In genomic region chr17:50477976-50478375, GRCh38 we compare ENCODE assay signal across 8 cellular contexts. TPM values are rescaled to one million over a fixed set of nuclear protein-coding genes. Genes with fewer than 3 reads are reported as not detected.
DNase-seq lines count a peak whose midpoint lies in the region; ATAC-seq, FAIRE-seq and TF ChIP-seq lines count a peak whose summit lies in the region.

No MANE protein-coding gene starts in this region.

- no peaks in the 10 kb centered on the region for H3K9me3 ChIP-seq in heart left ventricle
- H3K9me3 ChIP-seq in GM12878 (replicated peaks; ENCODE audit: control insufficient read depth, insufficient read depth, low read length) = no peaks in the 10 kb centered on the region
- no peaks in the 10 kb centered on the region for H3K9me3 ChIP-seq in mucosa of descending colon
- no peaks in the 10 kb centered on the region for H3K9me3 ChIP-seq in uterus

- intact Hi-C loops in heart left ventricle (cut with DNase I) = loop anchor here in 6 of 10 donors (2.0 to 10.0 kb wide), 9 partner anchors 51 to 116 kb away; partner anchors contain the start of genes ACSF2 (in 3 of the 6), EME1 (in 1 of the 6), LRRC59 (in 1 of the 6) and MRPL27 (in 1 of the 6)
- intact Hi-C loops in Right ventricle myocardium superior (cut with DNase I) = no loop called here
- intact Hi-C loops in GM12878 (cut with micrococcal nuclease; ENCODE audit: unreplicated experiment) = loop anchor here (1.0 to 5.0 kb wide), 2 partner anchors 81 to 131 kb away; partner anchors contain the start of genes LRRC59 and XYLT2
- intact Hi-C loops in mucosa of descending colon (cut with DNase I, micrococcal nuclease) = no loop called here
- intact Hi-C loops in uterus (cut with DNase I; ENCODE audit: low total_unique reads) = no loop called here

- no peak for ATAC-seq in heart left ventricle
- no peak for ATAC-seq in Right ventricle myocardium superior (ENCODE audit: poor library complexity)
- no peak for ATAC-seq in GM12878
- no peak for ATAC-seq in mucosa of descending colon
- ATAC-seq in GM19397 (IDR thresholded peaks at IDR 0.05; ENCODE audit: unreplicated experiment) = no peak

- TF ChIP-seq RAD21 in GM12878 (IDR thresholded peaks at IDR 0.05; ENCODE audit: insufficient read depth, low read depth, low read length) = no peak

- H3K9ac ChIP-seq in GM12878 (ENCODE audit: control insufficient read depth, insufficient read depth, low read length) = peak overlapping the region; percentile 42

- RAD21 ChIA-PET in GM12878 (lab: Charles Lee; ENCODE audit: unreplicated experiment) = interaction anchor here (0.6 to 2.4 kb wide), 5 partner anchors 52 to 883 kb away, joined by 3 to 17 read pairs (median 4); partner anchors contain the start of genes ACSF2 and LRRC59

- peak overlapping the region; percentile 2 to 93 (median 86) for H3K27ac ChIP-seq in heart left ventricle
- peak overlapping the region; percentile 7; the same call in 1 of the 2 replicates for H3K27ac ChIP-seq in GM12878 (ENCODE audit: control insufficient read depth, insufficient read depth)
- peak overlapping the region; percentile 83 to 87 for H3K27ac ChIP-seq in uterus

- TF ChIP-seq POLR2A in heart left ventricle (IDR thresholded peaks at IDR 0.05) = no peak
- no peak for TF ChIP-seq POLR2A in GM12878 (IDR thresholded peaks at IDR 0.05; ENCODE audit: low read depth, low read length)
- no peak for TF ChIP-seq POLR2A in uterus (IDR thresholded peaks at IDR 0.05)

- 71 to 91% (median 85%) methylated on average over 7 of the region's 7 CpGs for WGBS in heart left ventricle, 4 donors
- 79% methylated on average over 7 of the region's 7 CpGs for WGBS in GM12878 (ENCODE audit: insufficient coverage, insufficient replicate concordance, low lambda C conversion rate, missing lambda C conversion rate)

- H2AFZ ChIP-seq in GM12878 (ENCODE audit: control insufficient read depth, low read depth, low read length) = peak overlapping the region; percentile 41

- DNase-seq in heart left ventricle (peak in 1 of 5 donors; percentile 35), Right ventricle myocardium superior (no peak), GM12878 (ENCODE audit: low read depth, low spot score) (no peak), mucosa of descending colon (peak; percentile 20 to 36 (median 30)), uterus (no peak), amygdala (lab: John Stamatoyannopoulos, UW) (no peak), NCI-H2227 treated with DMSO at 0.1 percent for 48 hours (lab: John Stamatoyannopoulos, UW) (no peak)

- BruUV-seq in GM12878 (replicated peaks; lab: Mats Ljungman, UMichigan) = no TSS peak

- H3K36me3 ChIP-seq in heart left ventricle (peaks cover 0 to 21% (median 12%) of the 10 kb centered on the region in 9 donors), GM12878 (ENCODE audit: control insufficient read depth in 2 of 2, insufficient read depth in 2 of 2, low read length in 1 of 2) (no peaks in the 10 kb centered on the region), mucosa of descending colon (ENCODE audit: low read depth) (no peaks in the 10 kb centered on the region), uterus (no peaks in the 10 kb centered on the region)

- H3K27me3 ChIP-seq in heart left ventricle (no peaks in the 10 kb centered on the region), GM12878 (replicated peaks in 1 of 2; ENCODE audit: control insufficient read depth in 2 of 2, insufficient read depth in 2 of 2, low read length in 1 of 2) (no peaks in the 10 kb centered on the region), uterus (no peaks in the 10 kb centered on the region)

- CTCF ChIA-PET in GM12878 (lab: Yijun Ruan, JAX) = interaction anchor here (0.6 to 2.4 kb wide), 10 partner anchors 14 to 276 kb away, joined by 3 to 36 read pairs (median 5); partner anchors contain the start of gene LRRC59

- peaks cover 0 to 46% (median 30%) of the 10 kb centered on the region in 12 donors for H3K4me1 ChIP-seq in heart left ventricle
- no peaks in the 10 kb centered on the region for H3K4me1 ChIP-seq in GM12878 (ENCODE audit: control insufficient read depth, insufficient read depth, low read length)
- peaks cover 24% of the 10 kb centered on the region for H3K4me1 ChIP-seq in mucosa of descending colon (ENCODE audit: low read depth)
- peaks cover 0 to 11% of the 10 kb centered on the region in 2 donors for H3K4me1 ChIP-seq in uterus

- SMC1A ChIA-PET in GM12878 (lab: Charles Lee; ENCODE audit: uncharacterized antibody, unreplicated experiment) = interaction anchor here (1.7 kb wide), 1 partner anchor 80 kb away, joined by 11 read pairs; the partner anchor contains the start of gene LRRC59

- peak overlapping the region in 9 of 12 donors; percentile 63 to 96 (median 86) for H3K4me3 ChIP-seq in heart left ventricle
- peak overlapping the region; percentile 54 for H3K4me3 ChIP-seq in GM12878
- no peak overlapping the region for H3K4me3 ChIP-seq in mucosa of descending colon
- no peak overlapping the region for H3K4me3 ChIP-seq in uterus

- H3K4me2 ChIP-seq in GM12878 (ENCODE audit: control insufficient read depth, insufficient read depth) = peak overlapping the region; percentile 70

- H3K79me2 ChIP-seq in GM12878 (ENCODE audit: control insufficient read depth, insufficient read depth, low read length) = no peaks in the 10 kb centered on the region

- POLR2A ChIA-PET in GM12878 (lab: Charles Lee) = interaction anchor here (0.6 to 1.9 kb wide), 3 partner anchors 14 to 208 kb away, joined by 4 to 7 read pairs (median 6); partner anchors contain the start of gene LRRC59

- TF ChIP-seq CTCF in heart left ventricle (IDR thresholded peaks at IDR 0.05) (no peak), GM12878 (IDR thresholded peaks at IDR 0.05 in 2 of 3, conservative IDR thresholded peaks at IDR 0.05 in 1 of 3; ENCODE audit: control insufficient read depth in 2 of 3, extremely low read depth in 1 of 3, insufficient read depth in 1 of 3, low read depth in 3 of 3, low read length in 3 of 3) (no peak), mucosa of descending colon (IDR thresholded peaks at IDR 0.05) (no peak), uterus (IDR thresholded peaks at IDR 0.05) (no peak)

- TF ChIP-seq EP300 in GM12878 (IDR thresholded peaks at IDR 0.05; ENCODE audit: borderline replicate concordance in 1 of 2, control insufficient read depth in 1 of 2, low read depth in 2 of 2, low read length in 2 of 2) = no peak

- no peak for FAIRE-seq in GM12878 (lab: Jason Lieb, UNC)

- in situ Hi-C loops in GM12878 (cut with MboI) = no loop called here

- H4K20me1 ChIP-seq in GM12878 (ENCODE audit: control insufficient read depth, insufficient read depth) = no peaks in the 10 kb centered on the region

RNA-seq across cellular contexts. Expression of gene RSAD1, which starts 0.7 kb away (rescaled TPM):
- total RNA-seq in heart left ventricle (10 to 100 TPM; 30.9 to 50.0 (median 42.8) TPM), Right ventricle myocardium superior (49.7 TPM), GM12878 (2014; rRNA removed) (16.4 and 22.0 TPM in 2 replicates), GM12878 (2014; rRNA removed; fragmentation: Illumina TruSeq; extraction: Trizol) (14.3 and 15.0 TPM in 2 replicates), GM12878 (2021) (24.2 and 26.5 TPM in 2 replicates), mucosa of descending colon (10 to 100 TPM; 35.9 to 38.2 (median 37.7) TPM), uterus (10 to 100 TPM; 12.9 to 42.6 (median 30.7) TPM)
- polyA plus RNA-seq in heart left ventricle (10 to 100 TPM; 36.2 to 43.7 TPM), GM12878 (2011; rRNA removed) (26.2 and 28.1 TPM in 2 replicates), GM12878 (2014; fragmentation: Illumina TruSeq; extraction: Trizol) (11.2 and 12.3 TPM in 2 replicates), GM12878 (2014; fragmentation: Nextera tagmentation; extraction: Ambion mirVana) (1 to 10 TPM; 2.5 to 6.2 TPM), GM12878 (2014; rRNA removed) (26.7 and 27.6 TPM in 2 replicates), GM12878 (2016; fragmentation: Nextera tagmentation; extraction: Ambion mirVana) (10 to 100 TPM; 23.1 to 28.1 TPM)
- 52.3 and 57.1 TPM in 2 replicates for total RNA-seq in GM12878 (2013; cell fraction: nucleolus; rRNA removed)
- 11.1 TPM for polyA plus RNA-seq in GM12878 (2011; ENCODE audit: low read depth)
- polyA plus RNA-seq in GM12878 (2011; cell fraction: cytosol; rRNA removed) = 23.3 and 32.5 TPM in 2 replicates
- polyA plus RNA-seq in GM12878 (2011; cell fraction: nucleus; rRNA removed) = 92.4 and 125 TPM in 2 replicates
- polyA plus RNA-seq in GM12878 (2012) = 13.2 and 16.5 TPM in 2 replicates
- 20.1 and 27.7 TPM in 2 replicates for polyA minus RNA-seq in GM12878 (2011; rRNA and poly(A)+ RNA removed)
- 10.9 and 12.3 TPM in 2 replicates for polyA minus RNA-seq in GM12878 (2011; cell fraction: cytosol; rRNA and poly(A)+ RNA removed)
- 40.9 and 54.9 TPM in 2 replicates for polyA minus RNA-seq in GM12878 (2011; cell fraction: nucleus; rRNA and poly(A)+ RNA removed)

RNA-seq across cellular contexts. Expression of gene CHAD, which starts 9.3 kb away (rescaled TPM):
- under 1 TPM in 2 of 9 donors, not detected in 7; 0.15 to 0.27 TPM for total RNA-seq in heart left ventricle
- under 1 TPM in 1 of 2 donors, not detected in 1; 0.15 TPM for polyA plus RNA-seq in heart left ventricle
- total RNA-seq in Right ventricle myocardium superior = 0.27 TPM
- total RNA-seq in GM12878 (2013; cell fraction: nucleolus; rRNA removed) = not detected in 2 replicates
- not detected in 2 replicates for total RNA-seq in GM12878 (2014; rRNA removed)
- not detected in 2 replicates for total RNA-seq in GM12878 (2014; rRNA removed; fragmentation: Illumina TruSeq; extraction: Trizol)
- total RNA-seq in GM12878 (2021) = not detected in 2 replicates
- polyA plus RNA-seq in GM12878 (2011; ENCODE audit: low read depth) = not detected
- not detected in 2 replicates for polyA plus RNA-seq in GM12878 (2011; rRNA removed)
- not detected in 2 replicates for polyA plus RNA-seq in GM12878 (2011; cell fraction: cytosol; rRNA removed)
- polyA plus RNA-seq in GM12878 (2011; cell fraction: nucleus; rRNA removed) = not detected in 2 replicates
- 0.37 and 0.39 TPM in 2 replicates for polyA plus RNA-seq in GM12878 (2012)
- polyA plus RNA-seq in GM12878 (2014; fragmentation: Illumina TruSeq; extraction: Trizol) = not detected in 2 replicates
- not detected for polyA plus RNA-seq in GM12878 (2014; fragmentation: Nextera tagmentation; extraction: Ambion mirVana)
- polyA plus RNA-seq in GM12878 (2014; rRNA removed) = not detected in 2 replicates
- polyA plus RNA-seq in GM12878 (2016; fragmentation: Nextera tagmentation; extraction: Ambion mirVana) = under 1 TPM in 1 of 2 experiments, not detected in 1; 0.06 TPM
- polyA minus RNA-seq in GM12878 (2011; rRNA and poly(A)+ RNA removed) = not detected in 2 replicates
- not detected in 2 replicates for polyA minus RNA-seq in GM12878 (2011; cell fraction: cytosol; rRNA and poly(A)+ RNA removed)
- polyA minus RNA-seq in GM12878 (2011; cell fraction: nucleus; rRNA and poly(A)+ RNA removed) = not detected in 2 replicates
- 10 to 100 TPM in 1 of 3 donors, 1 to 10 TPM in 2; 4.6 to 15.3 (median 5.8) TPM for total RNA-seq in mucosa of descending colon
- total RNA-seq in uterus = not detected

RNA-seq across cellular contexts. Expression of gene MYCBPAP, which starts 30.3 kb away (rescaled TPM):
- 1 to 10 TPM in 2 of 9 donors, under 1 TPM in 6, not detected in 1; 0.42 to 2.4 (median 0.83) TPM for total RNA-seq in heart left ventricle
- under 1 TPM; 0.29 to 0.46 TPM for polyA plus RNA-seq in heart left ventricle
- total RNA-seq in Right ventricle myocardium superior = 0.43 TPM
- total RNA-seq in GM12878 (2013; cell fraction: nucleolus; rRNA removed) = 3.7 TPM in 2 replicates
- total RNA-seq in GM12878 (2014; rRNA removed) = 1.9 and 2.4 TPM in 2 replicates
- 1.0 and 1.2 TPM in 2 replicates for total RNA-seq in GM12878 (2014; rRNA removed; fragmentation: Illumina TruSeq; extraction: Trizol)
- 2.4 TPM in 2 replicates for total RNA-seq in GM12878 (2021)
- polyA plus RNA-seq in GM12878 (2011; ENCODE audit: low read depth) = 0.46 TPM
- 0.58 and 0.92 TPM in 2 replicates for polyA plus RNA-seq in GM12878 (2011; rRNA removed)
- polyA plus RNA-seq in GM12878 (2011; cell fraction: cytosol; rRNA removed) = 0.35 and 0.51 TPM in 2 replicates
- polyA plus RNA-seq in GM12878 (2011; cell fraction: nucleus; rRNA removed) = 1.6 and 2.5 TPM in 2 replicates
- 0.85 and 1.00 TPM in 2 replicates for polyA plus RNA-seq in GM12878 (2012)
- 1.3 and 2.8 TPM in 2 replicates for polyA plus RNA-seq in GM12878 (2014; fragmentation: Illumina TruSeq; extraction: Trizol)
- polyA plus RNA-seq in GM12878 (2014; fragmentation: Nextera tagmentation; extraction: Ambion mirVana) = under 1 TPM; 0.23 to 0.27 TPM
- 2.3 and 2.7 TPM in 2 replicates for polyA plus RNA-seq in GM12878 (2014; rRNA removed)
- polyA plus RNA-seq in GM12878 (2016; fragmentation: Nextera tagmentation; extraction: Ambion mirVana) = 1 to 10 TPM; 1.7 to 1.8 TPM
- polyA minus RNA-seq in GM12878 (2011; rRNA and poly(A)+ RNA removed) = 0.57 and 0.66 TPM in 2 replicates
- not detected in 2 replicates for polyA minus RNA-seq in GM12878 (2011; cell fraction: cytosol; rRNA and poly(A)+ RNA removed)
- 1.2 and 1.4 TPM in 2 replicates for polyA minus RNA-seq in GM12878 (2011; cell fraction: nucleus; rRNA and poly(A)+ RNA removed)
- total RNA-seq in mucosa of descending colon = 1 to 10 TPM; 1.6 to 3.4 (median 2.4) TPM
- total RNA-seq in uterus = 10 to 100 TPM in 1 of 4 donors, 1 to 10 TPM in 3; 2.7 to 11.5 (median 5.1) TPM

RNA-seq across cellular contexts. Expression of gene ACSF2, which starts 52.0 kb away (rescaled TPM):
- 10 to 100 TPM in 8 of 9 donors, 1 to 10 TPM in 1; 7.3 to 31.6 (median 17.4) TPM for total RNA-seq in heart left ventricle
- 10 to 100 TPM in 1 of 2 donors, 1 to 10 TPM in 1; 6.5 to 20.0 TPM for polyA plus RNA-seq in heart left ventricle
- total RNA-seq in Right ventricle myocardium superior = 25.0 TPM
- total RNA-seq in GM12878 (2013; cell fraction: nucleolus; rRNA removed) = 78.0 and 93.4 TPM in 2 replicates
- 22.5 and 25.1 TPM in 2 replicates for total RNA-seq in GM12878 (2014; rRNA removed)
- 17.4 and 18.7 TPM in 2 replicates for total RNA-seq in GM12878 (2014; rRNA removed; fragmentation: Illumina TruSeq; extraction: Trizol)
- total RNA-seq in GM12878 (2021) = 28.5 and 32.8 TPM in 2 replicates
- polyA plus RNA-seq in GM12878 (2011; ENCODE audit: low read depth) = 19.8 TPM
- 11.7 and 13.2 TPM in 2 replicates for polyA plus RNA-seq in GM12878 (2011; rRNA removed)
- polyA plus RNA-seq in GM12878 (2011; cell fraction: cytosol; rRNA removed) = 11.9 and 13.3 TPM in 2 replicates
- polyA plus RNA-seq in GM12878 (2011; cell fraction: nucleus; rRNA removed) = 36.0 and 60.6 TPM in 2 replicates
- polyA plus RNA-seq in GM12878 (2012) = 20.5 and 23.0 TPM in 2 replicates
- 15.5 and 20.9 TPM in 2 replicates for polyA plus RNA-seq in GM12878 (2014; fragmentation: Illumina TruSeq; extraction: Trizol)
- polyA plus RNA-seq in GM12878 (2014; fragmentation: Nextera tagmentation; extraction: Ambion mirVana) = 10 to 100 TPM; 10.4 to 14.8 TPM
- 22.4 and 24.9 TPM in 2 replicates for polyA plus RNA-seq in GM12878 (2014; rRNA removed)
- 1 to 10 TPM; 7.1 to 8.4 TPM for polyA plus RNA-seq in GM12878 (2016; fragmentation: Nextera tagmentation; extraction: Ambion mirVana)
- polyA minus RNA-seq in GM12878 (2011; rRNA and poly(A)+ RNA removed) = 24.4 and 33.9 TPM in 2 replicates
- polyA minus RNA-seq in GM12878 (2011; cell fraction: cytosol; rRNA and poly(A)+ RNA removed) = 4.9 and 7.8 TPM in 2 replicates
- polyA minus RNA-seq in GM12878 (2011; cell fraction: nucleus; rRNA and poly(A)+ RNA removed) = 13.7 and 18.1 TPM in 2 replicates
- 100 to 1,000 TPM in 1 of 3 donors, 10 to 100 TPM in 2; 79.7 to 246 (median 99.4) TPM for total RNA-seq in mucosa of descending colon
- total RNA-seq in uterus = 10 to 100 TPM; 16.7 to 60.6 (median 45.7) TPM

RNA-seq across cellular contexts. Expression of gene EPN3, which starts 54.6 kb away (rescaled TPM):
- total RNA-seq in heart left ventricle = 10 to 100 TPM in 6 of 9 donors, 1 to 10 TPM in 3; 8.9 to 29.5 (median 12.6) TPM
- 10 to 100 TPM in 1 of 2 donors, 1 to 10 TPM in 1; 9.0 to 22.1 TPM for polyA plus RNA-seq in heart left ventricle
- 17.7 TPM for total RNA-seq in Right ventricle myocardium superior
- total RNA-seq in GM12878 (2013; cell fraction: nucleolus; rRNA removed) = not detected in 2 replicates
- total RNA-seq in GM12878 (2014; rRNA removed) = not detected in 2 replicates
- not detected in 2 replicates for total RNA-seq in GM12878 (2014; rRNA removed; fragmentation: Illumina TruSeq; extraction: Trizol)
- not detected in 2 replicates for total RNA-seq in GM12878 (2021)
- polyA plus RNA-seq in GM12878 (2011; ENCODE audit: low read depth) = not detected
- not detected in 2 replicates for polyA plus RNA-seq in GM12878 (2011; rRNA removed)
- not detected in 2 replicates for polyA plus RNA-seq in GM12878 (2011; cell fraction: cytosol; rRNA removed)
- not detected in 2 replicates for polyA plus RNA-seq in GM12878 (2011; cell fraction: nucleus; rRNA removed)
- 0.08 and 0.09 TPM in 2 replicates for polyA plus RNA-seq in GM12878 (2012)
- polyA plus RNA-seq in GM12878 (2014; fragmentation: Illumina TruSeq; extraction: Trizol) = not detected in 2 replicates
- polyA plus RNA-seq in GM12878 (2014; fragmentation: Nextera tagmentation; extraction: Ambion mirVana) = not detected
- not detected in 2 replicates for polyA plus RNA-seq in GM12878 (2014; rRNA removed)
- polyA plus RNA-seq in GM12878 (2016; fragmentation: Nextera tagmentation; extraction: Ambion mirVana) = under 1 TPM; 0.04 to 0.07 TPM
- not detected in 2 replicates for polyA minus RNA-seq in GM12878 (2011; rRNA and poly(A)+ RNA removed)
- polyA minus RNA-seq in GM12878 (2011; cell fraction: cytosol; rRNA and poly(A)+ RNA removed) = not detected in 2 replicates
- 0.10 and 0.12 TPM in 2 replicates for polyA minus RNA-seq in GM12878 (2011; cell fraction: nucleus; rRNA and poly(A)+ RNA removed)
- 10 to 100 TPM; 16.2 to 40.0 (median 27.4) TPM for total RNA-seq in mucosa of descending colon
- 10 to 100 TPM in 1 of 4 donors, under 1 TPM in 1, not detected in 2; 0.30 to 41.1 TPM for total RNA-seq in uterus

Comparison
In these comparisons a context has a peak if more than half of its experiments do, and no peak if none do; other contexts are left out.
1. intact Hi-C loops: an anchor here in heart left ventricle (2.0 to 10.0 kb wide) and GM12878 (1.0 to 5.0 kb wide); none called in Right ventricle myocardium superior, mucosa of descending colon and uterus.
2. DNase-seq: peak in mucosa of descending colon (3 of 3); none in Right ventricle myocardium superior (single experiment), GM12878 (single experiment), uterus (0 of 2), amygdala (0 of 56) and NCI-H2227 treated with DMSO at 0.1 percent for 48 hours (single experiment).
3. H3K27ac ChIP-seq: peak in every context shown above with its lines; median percentile 86 in heart left ventricle; 85 in uterus; 7 in GM12878.
4. H3K4me3 ChIP-seq: peak in heart left ventricle (9 of 12) and GM12878 (single experiment); none in mucosa of descending colon (single experiment) and uterus (0 of 2).